ENCODE assay signal across 8 cellular contexts in the genomic region with DNA sequence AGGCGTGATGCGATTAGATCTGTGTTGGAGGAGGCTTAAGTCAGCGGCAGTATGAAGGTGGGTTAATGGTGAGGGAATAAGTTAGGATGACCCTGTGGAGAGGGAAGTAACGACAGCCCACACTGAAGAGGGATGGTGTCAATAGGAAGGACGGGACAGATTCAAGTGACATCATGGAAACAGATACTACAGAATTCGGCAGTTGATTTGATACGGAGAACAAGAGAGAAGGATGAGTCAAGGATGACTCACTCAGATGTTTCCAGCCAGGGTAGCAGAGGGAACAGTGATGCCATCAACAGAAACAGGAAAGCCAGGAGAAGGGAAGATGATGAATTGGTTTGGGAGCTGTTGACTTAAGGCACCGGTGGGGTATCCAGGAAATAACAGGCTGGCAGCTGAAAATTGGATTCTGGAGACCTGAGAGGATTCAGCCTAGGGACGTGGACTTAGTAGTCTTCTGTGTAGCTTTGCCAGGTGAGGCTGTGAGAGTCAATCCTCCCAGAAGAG. TPM values are rescaled to one million over a fixed set of nuclear protein-coding genes. Genes with fewer than 3 reads are reported as not detected.
DNase-seq lines count a peak whose midpoint lies in the region; ATAC-seq lines count a peak whose summit lies in the region.

No MANE protein-coding gene starts in this region.

- no peaks in the 10 kb centered on the region for H3K36me3 Mint-ChIP-seq in activated naive CD8-positive, alpha-beta T cell

- peak overlapping the region; percentile 11 for H3K4me3 Mint-ChIP-seq in activated naive CD8-positive, alpha-beta T cell

- peak overlapping the region; percentile 64 for H3K27ac Mint-ChIP-seq in activated naive CD8-positive, alpha-beta T cell

- no peaks in the 10 kb centered on the region for H3K9me3 Mint-ChIP-seq in activated naive CD8-positive, alpha-beta T cell (ENCODE audit: low read depth)

- peak; percentile 25 for DNase-seq in DMS153 treated with DMSO at 0.1 percent for 48 hours (lab: John Stamatoyannopoulos, UW; ENCODE audit: unreplicated experiment)
- peak; percentile 98 for DNase-seq in M059J (ENCODE audit: low read depth)
- peak; percentile 84 for DNase-seq in kidney glomerular epithelial cell (lab: John Stamatoyannopoulos, UW)
- DNase-seq in GM19240 (ENCODE audit: insufficient read length, low spot score), result no peak
- DNase-seq in NCI-H1436 (lab: John Stamatoyannopoulos, UW), result no peak

- H3K27me3 Mint-ChIP-seq in activated naive CD8-positive, alpha-beta T cell, result peaks cover 3% of the 10 kb centered on the region

- ATAC-seq in GM21825 (IDR thresholded peaks at IDR 0.05; ENCODE audit: unreplicated experiment) (no peak), GM18858 (IDR thresholded peaks at IDR 0.05; ENCODE audit: unreplicated experiment) (no peak)

- H3K4me1 Mint-ChIP-seq in activated naive CD8-positive, alpha-beta T cell (ENCODE audit: low read depth), result peaks cover 30% of the 10 kb centered on the region

RNA-seq across cellular contexts. Expression of a gene that starts 38.0 kb away (rescaled TPM):
- 1.0 and 1.5 TPM in 2 replicates for total RNA-seq in M059J (2014; rRNA removed; shearing (Covaris generic))

RNA-seq across cellular contexts. Expression of a gene that starts 47.8 kb away (rescaled TPM):
- total RNA-seq in M059J (2014; rRNA removed; shearing (Covaris generic)), result 210 and 283 TPM in 2 replicates

Comparison
In these comparisons a context has a peak if more than half of its experiments do, and no peak if none do; other contexts are left out.
1. DNase-seq: peak in DMS153 treated with DMSO at 0.1 percent for 48 hours (single experiment), M059J (single experiment) and kidney glomerular epithelial cell (single experiment); none in GM19240 (single experiment) and NCI-H1436 (single experiment).